Comparison of ENCODE assay signal across 8 cellular contexts in genomic region chr9:34377402-34377741, GRCh38. TPM values are rescaled to one million over a fixed set of nuclear protein-coding genes. Genes with fewer than 3 reads are reported as not detected.
A peak's percentile ranks its signal among the peaks of the same experiment; 100 is the strongest.
DNase-seq lines count a peak whose midpoint lies in the region; ATAC-seq and TF ChIP-seq lines count a peak whose summit lies in the region.

No MANE protein-coding gene starts in this region.

- H3K9ac ChIP-seq in DND-41 (ENCODE audit: low read depth, low read length) (peak overlapping the region; percentile 58; the same call in 1 of the 2 replicates), neural progenitor cell (no peak overlapping the region)

- CTCF ChIA-PET in OCI-LY7 (lab: Charles Lee; ENCODE audit: unreplicated experiment) = interaction anchor here (0.6 kb wide), 1 partner anchor 45 kb away, joined by 3 read pairs; no protein-coding TSS in a partner anchor

- H3K27me3 ChIP-seq in DND-41 (ENCODE audit: insufficient read depth, low read length, poor library complexity) (no peaks in the 10 kb centered on the region), neural progenitor cell (peaks cover 92% of the 10 kb centered on the region), foreskin keratinocyte (peaks cover 23% of the 10 kb centered on the region)

- H3K27me3 Mint-ChIP-seq in neural progenitor cell (ENCODE audit: insufficient read depth, low read depth) = peaks cover 43% of the 10 kb centered on the region

- peaks cover 5% of the 10 kb centered on the region for H3K36me3 Mint-ChIP-seq in neural progenitor cell

- 0 out of 2 replicates have a peak, but pooled peaks cover 7% of the 10 kb centered on the region for H4K20me1 ChIP-seq in DND-41 (ENCODE audit: insufficient read depth, low read length)
- H4K20me1 ChIP-seq in OCI-LY7 (ENCODE audit: insufficient read depth, low read length) = no peaks in the 10 kb centered on the region
- peaks cover 12% of the 10 kb centered on the region for H4K20me1 ChIP-seq in neural progenitor cell (ENCODE audit: low read depth)

- no peaks in the 10 kb centered on the region for H3K9me2 ChIP-seq in OCI-LY7 (ENCODE audit: insufficient read depth, low read length)

- peak overlapping the region; percentile 60 for H2AFZ ChIP-seq in DND-41 (ENCODE audit: low read depth, low read length)
- H2AFZ ChIP-seq in OCI-LY7 (ENCODE audit: low read length) = peak overlapping the region; percentile 73; the same call in 1 of the 2 replicates
- peak overlapping the region; percentile 80 for H2AFZ ChIP-seq in neural progenitor cell (replicated peaks)

- H3K4me1 Mint-ChIP-seq in neural progenitor cell = peaks cover 38% of the 10 kb centered on the region

- TF ChIP-seq POLR2A in erythroblast (IDR thresholded peaks at IDR 0.05; ENCODE audit: low read length) = no peak

- intact Hi-C loops in OCI-LY7 (cut with micrococcal nuclease; ENCODE audit: unreplicated experiment) = no loop called here

- no peak for ATAC-seq in DND-41 (ENCODE audit: insufficient read depth, low read depth)
- no peak for ATAC-seq in foreskin keratinocyte
- ATAC-seq in GM21390 (IDR thresholded peaks at IDR 0.05; ENCODE audit: unreplicated experiment) = no peak

- H3K4me1 ChIP-seq in DND-41 (ENCODE audit: insufficient read depth, low read length) = peaks cover 32% of the 10 kb centered on the region
- peaks cover 42% of the 10 kb centered on the region for H3K4me1 ChIP-seq in OCI-LY7 (ENCODE audit: insufficient read depth, low read length, poor library complexity, severe bottlenecking)
- H3K4me1 ChIP-seq in neural progenitor cell = peaks cover 7% of the 10 kb centered on the region
- no peaks in the 10 kb centered on the region for H3K4me1 ChIP-seq in foreskin keratinocyte

- peak overlapping the region; percentile 88 for H3K4me3 Mint-ChIP-seq in neural progenitor cell

- H3K9me3 Mint-ChIP-seq in neural progenitor cell = peaks cover 4% of the 10 kb centered on the region

- peaks cover 13% of the 10 kb centered on the region for H3F3A ChIP-seq in neural progenitor cell (ENCODE audit: low read depth)

- H3K79me2 ChIP-seq in DND-41 (ENCODE audit: insufficient read depth, low read length) (no peaks in the 10 kb centered on the region), OCI-LY7 (ENCODE audit: insufficient read depth, low read depth, low read length) (no peaks in the 10 kb centered on the region), neural progenitor cell (ENCODE audit: low read depth) (no peaks in the 10 kb centered on the region)

- TF ChIP-seq CTCF in DND-41 (IDR thresholded peaks at IDR 0.05; ENCODE audit: borderline replicate concordance, extremely low read depth, low read length, poor library complexity, severe bottlenecking) (no peak), OCI-LY7 (conservative IDR thresholded peaks at IDR 0.05; ENCODE audit: low read length) (no peak), neural progenitor cell (IDR thresholded peaks at IDR 0.05) (no peak), foreskin keratinocyte (conservative IDR thresholded peaks at IDR 0.05) (no peak)

- no TSS peak for BruUV-seq in OCI-LY7 (replicated peaks; lab: Mats Ljungman, UMichigan)

- H3K27ac ChIP-seq in DND-41 (ENCODE audit: low read length) (no peak overlapping the region), OCI-LY7 (ENCODE audit: low read depth, low read length, poor library complexity, severe bottlenecking) (no peak overlapping the region), neural progenitor cell (no peak overlapping the region), foreskin keratinocyte (no peak overlapping the region)

- no peaks in the 10 kb centered on the region for H3K9me3 ChIP-seq in DND-41 (ENCODE audit: insufficient read depth, low read length, severe bottlenecking)
- no peaks in the 10 kb centered on the region for H3K9me3 ChIP-seq in OCI-LY7 (ENCODE audit: low read length)
- H3K9me3 ChIP-seq in neural progenitor cell (ENCODE audit: low read depth) = no peaks in the 10 kb centered on the region

- no peaks in the 10 kb centered on the region for H3K36me3 ChIP-seq in DND-41 (ENCODE audit: insufficient read depth, low read length)
- H3K36me3 ChIP-seq in OCI-LY7 (ENCODE audit: insufficient read depth, low read length) = no peaks in the 10 kb centered on the region
- no peaks in the 10 kb centered on the region for H3K36me3 ChIP-seq in neural progenitor cell

- peak overlapping the region; percentile 76 for H3K4me2 ChIP-seq in DND-41 (ENCODE audit: insufficient read depth, low read length)
- H3K4me2 ChIP-seq in OCI-LY7 (ENCODE audit: low read length) = peak overlapping the region; percentile 86
- peak overlapping the region; percentile 92 for H3K4me2 ChIP-seq in neural progenitor cell

- no peak for DNase-seq in DND-41
- no peak for DNase-seq in OCI-LY7 (ENCODE audit: low spot score)
- DNase-seq in erythroblast (lab: John Stamatoyannopoulos, UW) = peak; percentile 41 to 49
- DNase-seq in neural progenitor cell (ENCODE audit: low spot score) = peak; percentile 47
- DNase-seq in SK-N-DZ (ENCODE audit: low spot score) = no peak
- no peak for DNase-seq in foreskin keratinocyte
- no peak for DNase-seq in hippocampal formation (lab: John Stamatoyannopoulos, UW)

- H3K27ac Mint-ChIP-seq in neural progenitor cell = no peak overlapping the region

- POLR2A ChIA-PET in OCI-LY7 (lab: Charles Lee) = interaction anchor here (0.8 to 1.2 kb wide), 2 partner anchors 18 to 43 kb away, joined by 7 to 8 read pairs; no protein-coding TSS in a partner anchor

- peak overlapping the region in 1 of 2 experiments; percentile 58; a peak in 3 of 4 replicates for H3K4me3 ChIP-seq in DND-41 (ENCODE audit: low read depth in 1 of 2, low read length in 2 of 2)
- H3K4me3 ChIP-seq in OCI-LY7 (ENCODE audit: low read depth, low read length, poor library complexity, severe bottlenecking) = peak overlapping the region; percentile 76
- H3K4me3 ChIP-seq in neural progenitor cell = peak overlapping the region; percentile 69

RNA-seq across cellular contexts. Expression of gene MYORG, which starts 0.7 kb away (rescaled TPM):
- 0.98 and 1.0 TPM in 2 replicates for total RNA-seq in OCI-LY7 (2014; rRNA removed; shearing (Covaris generic))
- total RNA-seq in OCI-LY7 (2022) = 3.9 and 4.0 TPM in 2 replicates
- 0.03 and 0.04 TPM in 2 replicates for total RNA-seq in neural progenitor cell (ENCODE audit: low replicate concordance)
- polyA plus RNA-seq in SK-N-DZ (2014; cell fraction: cytosol; rRNA removed) = 0.78 and 0.91 TPM in 2 replicates
- polyA plus RNA-seq in SK-N-DZ (2014; cell fraction: nucleus; rRNA removed) = 0.31 and 1.0 TPM in 2 replicates
- 6.5 and 7.7 TPM in 2 replicates for total RNA-seq in foreskin keratinocyte
- 2.8 and 4.3 TPM in 2 replicates for polyA plus RNA-seq in foreskin keratinocyte

RNA-seq across cellular contexts. Expression of gene NUDT2, which starts 48.0 kb away (rescaled TPM):
- 23.8 and 27.7 TPM in 2 replicates for total RNA-seq in OCI-LY7 (2014; rRNA removed; shearing (Covaris generic))
- total RNA-seq in OCI-LY7 (2022) = 26.7 and 28.0 TPM in 2 replicates
- total RNA-seq in neural progenitor cell (ENCODE audit: low replicate concordance) = 23.4 and 33.1 TPM in 2 replicates
- polyA plus RNA-seq in SK-N-DZ (2014; cell fraction: cytosol; rRNA removed) = 43.6 and 54.8 TPM in 2 replicates
- 22.1 and 28.3 TPM in 2 replicates for polyA plus RNA-seq in SK-N-DZ (2014; cell fraction: nucleus; rRNA removed)
- 28.4 and 45.4 TPM in 2 replicates for total RNA-seq in foreskin keratinocyte
- polyA plus RNA-seq in foreskin keratinocyte = 37.3 and 61.4 TPM in 2 replicates

RNA-seq across cellular contexts. Expression of gene KIF24, which starts 48.3 kb away (rescaled TPM):
- total RNA-seq in OCI-LY7 (2014; rRNA removed; shearing (Covaris generic)) = 16.3 and 19.4 TPM in 2 replicates
- total RNA-seq in OCI-LY7 (2022) (13.9 and 15.8 TPM in 2 replicates), neural progenitor cell (ENCODE audit: low replicate concordance) (9.4 and 10.7 TPM in 2 replicates), foreskin keratinocyte (6.0 and 6.7 TPM in 2 replicates)
- 5.3 and 7.5 TPM in 2 replicates for polyA plus RNA-seq in SK-N-DZ (2014; cell fraction: cytosol; rRNA removed)
- polyA plus RNA-seq in SK-N-DZ (2014; cell fraction: nucleus; rRNA removed) = 7.3 and 11.7 TPM in 2 replicates
- polyA plus RNA-seq in foreskin keratinocyte = 1.7 and 2.1 TPM in 2 replicates

Comparison
In these comparisons a context has a peak if more than half of its experiments do, and no peak if none do; other contexts are left out.
1. DNase-seq: peak in erythroblast (2 of 2) and neural progenitor cell (single experiment); none in DND-41 (single experiment), OCI-LY7 (single experiment), SK-N-DZ (single experiment), foreskin keratinocyte (0 of 2) and hippocampal formation (0 of 2).
2. Peak in every context shown above with its lines, with median percentiles within 50 percentile points of each other: H2AFZ ChIP-seq and H3K4me2 ChIP-seq.